Comparison of ENCODE assay signal across 15 cellular contexts in genomic region chr10:12541446-12542067, GRCh38.
A peak's percentile ranks its signal among the peaks of the same experiment; 100 is the strongest.
DNase-seq lines count a peak whose midpoint lies in the region; ATAC-seq and TF ChIP-seq lines count a peak whose summit lies in the region.
"Had no signal": no experiment of that assay in that cellular context is flagged by ENCODE, and none has a peak within 500 bp of the region (broad histone marks: within the 10 kb centered on the region; RNA-seq: fewer than 3 reads in every experiment).

No MANE protein-coding gene starts in this region.

- H3K9ac ChIP-seq in neural progenitor cell = no peak overlapping the region
- H3K9ac ChIP-seq: SK-N-SH had no signal

- no TSS peak for BruUV-seq in A673 (replicated peaks; lab: Mats Ljungman, UMichigan)

- H3F3A ChIP-seq in neural progenitor cell (ENCODE audit: low read depth) = no peaks in the 10 kb centered on the region

- H3K36me3 ChIP-seq in A673 (ENCODE audit: insufficient read depth, low read length, poor library complexity, severe bottlenecking) (no peaks in the 10 kb centered on the region), neural progenitor cell (peaks cover 4% of the 10 kb centered on the region)
- no peaks in the 10 kb centered on the region for H3K36me3 ChIP-seq in CD4-positive, alpha-beta memory T cell (ENCODE audit: insufficient read depth, low read length)

- no peaks in the 10 kb centered on the region for H3K79me2 ChIP-seq in neural progenitor cell (ENCODE audit: low read depth)

- no peak overlapping the region for H3K4me3 Mint-ChIP-seq in CD4-positive, alpha-beta memory T cell
- H3K4me3 Mint-ChIP-seq in WTC11 = no peak overlapping the region
- H3K4me3 Mint-ChIP-seq in neural progenitor cell = no peak overlapping the region

- H3K4me3 ChIP-seq in A673 (ENCODE audit: low read depth, low read length, poor library complexity, severe bottlenecking) (no peak overlapping the region), neural progenitor cell (no peak overlapping the region)
- no peak overlapping the region for H3K4me3 ChIP-seq in CD4-positive, alpha-beta memory T cell (ENCODE audit: low read length in 2 of 2)

- H3K4me1 ChIP-seq in A673 (ENCODE audit: insufficient read depth, low read length, poor library complexity, severe bottlenecking) (peaks cover 59% of the 10 kb centered on the region), neural progenitor cell (peaks cover 13% of the 10 kb centered on the region)
- H3K4me1 ChIP-seq in CD4-positive, alpha-beta memory T cell (ENCODE audit: insufficient read depth, low read length) = no peaks in the 10 kb centered on the region

- no peaks in the 10 kb centered on the region for H3K27me3 ChIP-seq in A673 (replicated peaks; ENCODE audit: insufficient read depth, low read depth, low read length, poor library complexity)
- H3K27me3 ChIP-seq in CD4-positive, alpha-beta memory T cell (ENCODE audit: insufficient read depth, low read length) = no peaks in the 10 kb centered on the region
- no peaks in the 10 kb centered on the region for H3K27me3 ChIP-seq in neural progenitor cell

- H3K27ac ChIP-seq in A673 (ENCODE audit: low read depth, low read length, poor library complexity, severe bottlenecking) (peak overlapping the region; percentile 96), neural progenitor cell (no peak overlapping the region)
- H3K27ac ChIP-seq in CD4-positive, alpha-beta memory T cell (ENCODE audit: low read depth, low read length) = no peak overlapping the region

- H3K4me1 Mint-ChIP-seq in CD4-positive, alpha-beta memory T cell = peaks cover 28 to 38% (median 35%) of the 10 kb centered on the region in 4 donors
- H3K4me1 Mint-ChIP-seq in WTC11 (peaks cover 10% of the 10 kb centered on the region), neural progenitor cell (peaks cover 21% of the 10 kb centered on the region)

- H3K36me3 Mint-ChIP-seq in CD4-positive, alpha-beta memory T cell = peaks cover 0 to 12% of the 10 kb centered on the region in 2 donors
- H3K36me3 Mint-ChIP-seq in WTC11 (no peaks in the 10 kb centered on the region), neural progenitor cell (peaks cover 1% of the 10 kb centered on the region)

- no peaks in the 10 kb centered on the region for H4K20me1 ChIP-seq in neural progenitor cell (ENCODE audit: low read depth)

- peaks cover 0 to 7% (median 0%) of the 10 kb centered on the region in 8 donors for H3K9me3 Mint-ChIP-seq in CD4-positive, alpha-beta memory T cell
- H3K9me3 Mint-ChIP-seq in WTC11 (peaks cover 16% of the 10 kb centered on the region), neural progenitor cell (peaks cover 10% of the 10 kb centered on the region)

- H3K27me3 Mint-ChIP-seq in CD4-positive, alpha-beta memory T cell = no peaks in the 10 kb centered on the region
- H3K27me3 Mint-ChIP-seq in WTC11 (ENCODE audit: low read depth) (no peaks in the 10 kb centered on the region), neural progenitor cell (ENCODE audit: insufficient read depth, low read depth) (no peaks in the 10 kb centered on the region)

- intact Hi-C loops in A673 (cut with micrococcal nuclease; ENCODE audit: unreplicated experiment) = loop anchor here (5.0 kb wide), 3 partner anchors 171 to 319 kb away; no protein-coding TSS in a partner anchor
- intact Hi-C loops in CD4-positive, alpha-beta memory T cell (cut with micrococcal nuclease) = no loop called here

- H3K4me2 ChIP-seq in neural progenitor cell = no peak overlapping the region
- H3K4me2 ChIP-seq: SK-N-SH had no signal

- H3K9me3 ChIP-seq in A673 (ENCODE audit: low read depth, low read length, poor library complexity, severe bottlenecking) = no peaks in the 10 kb centered on the region
- no peaks in the 10 kb centered on the region for H3K9me3 ChIP-seq in CD4-positive, alpha-beta memory T cell (ENCODE audit: control insufficient read depth in 1 of 2, low read length in 2 of 2)
- H3K9me3 ChIP-seq in neural progenitor cell (ENCODE audit: low read depth) = no peaks in the 10 kb centered on the region
- H3K9me3 ChIP-seq: SK-N-SH had no signal

- POLR2A ChIA-PET in A673 (lab: Charles Lee; ENCODE audit: low non-redundant PET) (interaction anchor here (0.6 to 0.7 kb wide), 3 partner anchors 18 to 171 kb away, joined by 3 to 17 read pairs (median 8); no protein-coding TSS in a partner anchor), WTC11 (lab: Charles Lee) (no interaction called here)
- POLR2A ChIA-PET in CD4-positive, alpha-beta memory T cell (lab: Charles Lee; ENCODE audit: partially characterized antibody) = interaction anchor here (0.7 kb wide), 1 partner anchor 139 kb away, joined by 4 read pairs; no protein-coding TSS in a partner anchor

- no peak overlapping the region for H2AFZ ChIP-seq in neural progenitor cell (replicated peaks)

- peak overlapping the region in 4 of 7 donors; percentile 36 to 66 (median 50) for H3K27ac Mint-ChIP-seq in CD4-positive, alpha-beta memory T cell
- peak overlapping the region; percentile 57; the same call in 1 of the 2 replicates for H3K27ac Mint-ChIP-seq in WTC11
- H3K27ac Mint-ChIP-seq in neural progenitor cell = peak overlapping the region; percentile 73

- peak; percentile 92 for DNase-seq in A673 (ENCODE audit: low spot score)
- no peak for DNase-seq in CD4-positive, alpha-beta memory T cell
- DNase-seq in WTC11 (ENCODE audit: low spot score) = no peak
- no peak for DNase-seq in neural progenitor cell (ENCODE audit: low spot score)
- no peak for DNase-seq in DMS153 (lab: John Stamatoyannopoulos, UW)
- DNase-seq in T-helper 2 cell = no peak
- DNase-seq in NCI-H2081 (lab: John Stamatoyannopoulos, UW) = no peak
- DNase-seq: ACHN, DMS 273 treated with DMSO at 0.1 percent for 48 hours, Karpas-422, MM.1S, NCI-H2029 treated with DMSO at 0.1 percent for 48 hours, NCI-H524 treated with DMSO at 0.1 percent for 48 hours, PC-3, SK-N-SH had no signal

- CTCF ChIA-PET in A673 (lab: Charles Lee) = interaction anchor here (0.6 to 1.1 kb wide), 3 partner anchors 115 to 241 kb away, joined by 4 to 9 read pairs (median 6); no protein-coding TSS in a partner anchor
- CTCF ChIA-PET in CD4-positive, alpha-beta memory T cell (lab: Charles Lee; ENCODE audit: partially characterized antibody) = interaction anchor here (1.5 kb wide), 1 partner anchor 14 kb away, joined by 3 read pairs; no protein-coding TSS in a partner anchor
- CTCF ChIA-PET in WTC11 (lab: Charles Lee) = no interaction called here

- no peak for ATAC-seq in WTC11
- ATAC-seq: PC-3 had no signal

- no peak for TF ChIP-seq CTCF in A673 (conservative IDR thresholded peaks at IDR 0.05; ENCODE audit: low read depth, low read length)
- TF ChIP-seq CTCF in WTC11 (IDR thresholded peaks at IDR 0.05) = no peak
- no peak for TF ChIP-seq CTCF in neural progenitor cell (IDR thresholded peaks at IDR 0.05)

TF ChIP-seq in WTC11, 78 proteins besides CTCF, POLR2A, EP300 and RAD21 (continues in another document):
- no peak for TF ChIP-seq MAX (CRISPR knock-in tag; IDR thresholded peaks at IDR 0.05)
- TF ChIP-seq ZSCAN18 (CRISPR knock-in tag; IDR thresholded peaks at IDR 0.05) = no peak
- TF ChIP-seq ZBTB43 (CRISPR knock-in tag; IDR thresholded peaks at IDR 0.05) = no peak
- TF ChIP-seq, protein P1, sequence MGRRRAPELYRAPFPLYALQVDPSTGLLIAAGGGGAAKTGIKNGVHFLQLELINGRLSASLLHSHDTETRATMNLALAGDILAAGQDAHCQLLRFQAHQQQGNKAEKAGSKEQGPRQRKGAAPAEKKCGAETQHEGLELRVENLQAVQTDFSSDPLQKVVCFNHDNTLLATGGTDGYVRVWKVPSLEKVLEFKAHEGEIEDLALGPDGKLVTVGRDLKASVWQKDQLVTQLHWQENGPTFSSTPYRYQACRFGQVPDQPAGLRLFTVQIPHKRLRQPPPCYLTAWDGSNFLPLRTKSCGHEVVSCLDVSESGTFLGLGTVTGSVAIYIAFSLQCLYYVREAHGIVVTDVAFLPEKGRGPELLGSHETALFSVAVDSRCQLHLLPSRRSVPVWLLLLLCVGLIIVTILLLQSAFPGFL (CRISPR knock-in tag; IDR thresholded peaks at IDR 0.05; ENCODE audit: borderline replicate concordance) = no peak
- TF ChIP-seq, protein P2, sequence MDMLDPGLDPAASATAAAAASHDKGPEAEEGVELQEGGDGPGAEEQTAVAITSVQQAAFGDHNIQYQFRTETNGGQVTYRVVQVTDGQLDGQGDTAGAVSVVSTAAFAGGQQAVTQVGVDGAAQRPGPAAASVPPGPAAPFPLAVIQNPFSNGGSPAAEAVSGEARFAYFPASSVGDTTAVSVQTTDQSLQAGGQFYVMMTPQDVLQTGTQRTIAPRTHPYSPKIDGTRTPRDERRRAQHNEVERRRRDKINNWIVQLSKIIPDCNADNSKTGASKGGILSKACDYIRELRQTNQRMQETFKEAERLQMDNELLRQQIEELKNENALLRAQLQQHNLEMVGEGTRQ (CRISPR knock-in tag; IDR thresholded peaks at IDR 0.05) = no peak
- TF ChIP-seq, protein P3, sequence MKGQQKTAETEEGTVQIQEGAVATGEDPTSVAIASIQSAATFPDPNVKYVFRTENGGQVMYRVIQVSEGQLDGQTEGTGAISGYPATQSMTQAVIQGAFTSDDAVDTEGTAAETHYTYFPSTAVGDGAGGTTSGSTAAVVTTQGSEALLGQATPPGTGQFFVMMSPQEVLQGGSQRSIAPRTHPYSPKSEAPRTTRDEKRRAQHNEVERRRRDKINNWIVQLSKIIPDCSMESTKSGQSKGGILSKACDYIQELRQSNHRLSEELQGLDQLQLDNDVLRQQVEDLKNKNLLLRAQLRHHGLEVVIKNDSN (CRISPR knock-in tag; IDR thresholded peaks at IDR 0.05) = no peak
